Comparison of ENCODE assay signal across 14 cellular contexts in genomic region chr12:70246580-70246979, GRCh38. TPM values are rescaled to one million over a fixed set of nuclear protein-coding genes. Genes with fewer than 3 reads are reported as not detected.
DNase-seq lines count a peak whose midpoint lies in the region; ATAC-seq, FAIRE-seq and TF ChIP-seq lines count a peak whose summit lies in the region.
"Had no signal": no experiment of that assay in that cellular context is flagged by ENCODE, and none has a peak within 500 bp of the region (broad histone marks: within the 10 kb centered on the region; RNA-seq: fewer than 3 reads in every experiment).

No MANE protein-coding gene starts in this region.

- peaks cover 57% of the 10 kb centered on the region for H3K4me1 Mint-ChIP-seq in T-helper 17 cell

- in situ Hi-C loops in HepG2 (cut with HindIII; ENCODE audit: extremely low pct_ligation_motif_present, low pct_unique_long_range_greater_than_20kb), result no loop called here

- H3K4me3 ChIP-seq in HepG2 (replicated peaks in 1 of 3; ENCODE audit: insufficient read depth in 1 of 3, low read depth in 2 of 3, low read length in 3 of 3) (no peak overlapping the region), right lobe of liver (no peak overlapping the region), tibial artery (no peak overlapping the region), upper lobe of right lung (no peak overlapping the region)
- H3K4me3 ChIP-seq: MG63 had no signal

- no peak overlapping the region for H3K4me3 Mint-ChIP-seq in T-helper 17 cell
- H3K4me3 Mint-ChIP-seq: activated CD4-positive, alpha-beta T cell treated with anti-CD3 and anti-CD28 coated beads, Interleukin-2, amount 10 ng/mL, durations not matched to agents 7 days and 5 days; B cell had no signal

- H3K4me2 ChIP-seq in HepG2 (ENCODE audit: low read depth, low read length), result peak overlapping the region; percentile 79

- TF ChIP-seq RAD21 in HepG2 (CRISPR knock-in tag; IDR thresholded peaks at IDR 0.05), result no peak

- CTCF ChIA-PET in HepG2 (lab: Yijun Ruan, JAX; ENCODE audit: low intra/inter-chr PET ratio, low total read pairs), result no interaction called here

- H3K4me1 ChIP-seq in HepG2 (ENCODE audit: insufficient read depth, low read length), result peaks cover 73% of the 10 kb centered on the region
- peaks cover 0 to 36% (median 13%) of the 10 kb centered on the region in 4 donors for H3K4me1 ChIP-seq in right lobe of liver
- H3K4me1 ChIP-seq in tibial artery, result peaks cover 0 to 78% (median 26%) of the 10 kb centered on the region in 4 donors
- peaks cover 51% of the 10 kb centered on the region for H3K4me1 ChIP-seq in upper lobe of right lung

- H3K36me3 Mint-ChIP-seq in T-helper 17 cell (ENCODE audit: low read depth), result peaks cover 9% of the 10 kb centered on the region

- no peak overlapping the region for H3K9ac ChIP-seq in HepG2 (ENCODE audit: insufficient read depth, low read depth, low read length)

- intact Hi-C loops in HepG2 (cut with micrococcal nuclease; ENCODE audit: unreplicated experiment), result loop anchor here (10.0 kb wide), 2 partner anchors 88 to 118 kb away; partner anchors contain the start of gene KCNMB4
- intact Hi-C loops in right lobe of liver (cut with DNase I), result no loop called here
- intact Hi-C loops in tibial artery (cut with DNase I; ENCODE audit: low total_unique reads), result no loop called here
- intact Hi-C loops in upper lobe of right lung (cut with DNase I), result no loop called here

- H3K36me3 ChIP-seq in HepG2 (replicated peaks in 1 of 2; ENCODE audit: control insufficient read depth in 1 of 2, insufficient read depth in 2 of 2, low read length in 2 of 2) (no peaks in the 10 kb centered on the region), right lobe of liver (no peaks in the 10 kb centered on the region), tibial artery (no peaks in the 10 kb centered on the region), upper lobe of right lung (no peaks in the 10 kb centered on the region)

- H2AFZ ChIP-seq in HepG2 (ENCODE audit: low read length), result no peak overlapping the region

- no peaks in the 10 kb centered on the region for H3K9me3 ChIP-seq in HepG2 (ENCODE audit: low read length)
- H3K9me3 ChIP-seq in right lobe of liver, result no peaks in the 10 kb centered on the region
- H3K9me3 ChIP-seq in T-helper 17 cell (ENCODE audit: control insufficient read depth, low read length, poor library complexity, severe bottlenecking), result no peaks in the 10 kb centered on the region
- no peaks in the 10 kb centered on the region for H3K9me3 ChIP-seq in tibial artery
- H3K9me3 ChIP-seq in upper lobe of right lung, result no peaks in the 10 kb centered on the region
- H3K9me3 ChIP-seq: MG63 had no signal

- H3K27me3 Mint-ChIP-seq in T-helper 17 cell, result no peaks in the 10 kb centered on the region
- H3K27me3 Mint-ChIP-seq: activated CD4-positive, alpha-beta T cell treated with anti-CD3 and anti-CD28 coated beads, Interleukin-2, amount 10 ng/mL, durations not matched to agents 7 days and 5 days; B cell had no signal

- peaks cover 53% of the 10 kb centered on the region for H4K20me1 ChIP-seq in HepG2 (ENCODE audit: insufficient read depth, low read length)

- H3K27ac Mint-ChIP-seq in T-helper 17 cell, result peak overlapping the region; percentile 21
- H3K27ac Mint-ChIP-seq: activated CD4-positive, alpha-beta T cell treated with anti-CD3 and anti-CD28 coated beads, Interleukin-2, amount 10 ng/mL, durations not matched to agents 7 days and 5 days; B cell had no signal

- H3K79me2 ChIP-seq in HepG2 (ENCODE audit: insufficient read depth, low read length), result peaks cover 88% of the 10 kb centered on the region

- no peaks in the 10 kb centered on the region; a peak in 1 of 5 replicates for H3K27me3 ChIP-seq in HepG2 (ENCODE audit: control insufficient read depth in 1 of 2, insufficient read depth in 2 of 2, low read length in 2 of 2)
- no peaks in the 10 kb centered on the region for H3K27me3 ChIP-seq in right lobe of liver
- H3K27me3 ChIP-seq in tibial artery, result no peaks in the 10 kb centered on the region
- no peaks in the 10 kb centered on the region for H3K27me3 ChIP-seq in upper lobe of right lung
- H3K27me3 ChIP-seq: MG63 had no signal

- no peak for TF ChIP-seq POLR2A in HepG2 (IDR thresholded peaks at IDR 0.05; ENCODE audit: insufficient read depth in 1 of 2, low read depth in 2 of 2, low read length in 2 of 2)
- no peak for TF ChIP-seq POLR2A in right lobe of liver (IDR thresholded peaks at IDR 0.05)

- no peak for ATAC-seq in HepG2
- ATAC-seq in right lobe of liver, result no peak
- ATAC-seq in T-helper 17 cell, result no peak
- no peak for ATAC-seq in upper lobe of right lung
- no peak for ATAC-seq in HG03571 (IDR thresholded peaks at IDR 0.05; ENCODE audit: unreplicated experiment)

- POLR2A ChIA-PET in HepG2 (lab: Yijun Ruan, JAX), result no interaction called here

- TF ChIP-seq EP300 in HepG2 (IDR thresholded peaks at IDR 0.05; ENCODE audit: low read depth in 2 of 2, low read length in 2 of 2) (no peak), HepG2 (CRISPR knock-in tag; IDR thresholded peaks at IDR 0.05; ENCODE audit: borderline replicate concordance) (no peak)

- TF ChIP-seq CTCF in HepG2 (CRISPR knock-in tag; IDR thresholded peaks at IDR 0.05), result no peak
- no peak for TF ChIP-seq CTCF in right lobe of liver (IDR thresholded peaks at IDR 0.05)
- TF ChIP-seq CTCF in tibial artery (IDR thresholded peaks at IDR 0.05), result no peak
- TF ChIP-seq CTCF in upper lobe of right lung (IDR thresholded peaks at IDR 0.05), result no peak

- no TSS peak for BruUV-seq in HepG2 (replicated peaks; lab: Mats Ljungman, UMichigan)

- DNase-seq in HepG2 (ENCODE audit: low spot score) (no peak), right lobe of liver (no peak), T-helper 17 cell (no peak), hepatic stellate cell (ENCODE audit: low spot score) (peak; percentile 34), tibial artery (no peak), upper lobe of right lung (no peak), NCI-H446 treated with DMSO at 0.1 percent for 48 hours (lab: John Stamatoyannopoulos, UW) (no peak)
- DNase-seq: activated CD4-positive, alpha-beta T cell treated with anti-CD3 and anti-CD28 coated beads, Interleukin-2, amount 10 ng/mL, durations not matched to agents 7 days and 5 days; MG63; NCI-H524; stimulated activated CD4-positive, alpha-beta T cell treated with anti-CD3 and anti-CD28 coated beads, Interleukin-2, amount 100 ng/mL, for 24 hours had no signal

- no peak for FAIRE-seq in HepG2 (lab: Jason Lieb, UNC)
- FAIRE-seq: GM19239 had no signal

- H3K27ac ChIP-seq in HepG2 (ENCODE audit: extremely low read length, insufficient read depth, low read length), result no peak overlapping the region
- no peak overlapping the region for H3K27ac ChIP-seq in right lobe of liver
- H3K27ac ChIP-seq in tibial artery, result peak overlapping the region; percentile 51 to 97
- no peak overlapping the region for H3K27ac ChIP-seq in upper lobe of right lung

TF ChIP-seq in HepG2, 621 proteins besides CTCF, POLR2A, EP300 and RAD21 (continues in another document):
- TF ChIP-seq ZNF207 (IDR thresholded peaks at IDR 0.05; ENCODE audit: borderline replicate concordance), result no peak
- no peak for TF ChIP-seq AGO2 (optimal IDR thresholded peaks at IDR 0.05; ENCODE audit: low read depth, low read length)
- no peak for TF ChIP-seq FUBP1 (CRISPR knock-in tag; IDR thresholded peaks at IDR 0.05; ENCODE audit: borderline replicate concordance)
- TF ChIP-seq ZBTB1 (CRISPR knock-in tag; IDR thresholded peaks at IDR 0.05; ENCODE audit: borderline replicate concordance), result no peak
- TF ChIP-seq FOXP1 (IDR thresholded peaks at IDR 0.05), result no peak
- TF ChIP-seq FOXP1 (CRISPR knock-in tag; IDR thresholded peaks at IDR 0.05), result no peak
- TF ChIP-seq ZNF674 (CRISPR knock-in tag; IDR thresholded peaks at IDR 0.05; ENCODE audit: low read depth), result no peak
- TF ChIP-seq ATF7-NPFF (CRISPR knock-in tag; IDR thresholded peaks at IDR 0.05; ENCODE audit: low read depth), result no peak

RNA-seq across cellular contexts. Expression of gene CNOT2, which starts 3.3 kb away (rescaled TPM):
- total RNA-seq in HepG2 (2016; rRNA removed; fragmentation: Illumina TruSeq; extraction: Trizol), result 76.6 and 82.7 TPM in 2 replicates
- total RNA-seq in HepG2 (2016; cell fraction: cytosol; rRNA removed; fragmentation: Illumina TruSeq; extraction: Trizol; ENCODE audit: low read depth), result 68.2 and 72.3 TPM in 2 replicates
- 73.9 and 86.8 TPM in 2 replicates for total RNA-seq in HepG2 (2016; cell fraction: insoluble cytoplasmic fraction; rRNA removed; fragmentation: Illumina TruSeq; extraction: Trizol)
- total RNA-seq in HepG2 (2016; cell fraction: membrane; rRNA removed; fragmentation: Illumina TruSeq; extraction: Trizol), result 53.9 and 58.2 TPM in 2 replicates
- 158 and 184 TPM in 2 replicates for total RNA-seq in HepG2 (2016; cell fraction: nucleus; rRNA removed; fragmentation: Illumina TruSeq; extraction: Trizol)
- polyA plus RNA-seq in HepG2 (2011; rRNA removed), result 51.3 and 54.5 TPM in 2 replicates
- 34.0 and 55.3 TPM in 2 replicates for polyA plus RNA-seq in HepG2 (2011; cell fraction: cytosol; rRNA removed)
- 73.3 and 75.6 TPM in 2 replicates for polyA plus RNA-seq in HepG2 (2011; cell fraction: nucleus; rRNA removed)
- polyA plus RNA-seq in HepG2 (2012), result 37.1 and 45.5 TPM in 2 replicates
- 6.4 and 7.3 TPM in 2 replicates for polyA plus RNA-seq in HepG2 (2016; cell fraction: cytosol; fragmentation: Illumina TruSeq; extraction: Trizol; ENCODE audit: low read depth)
- 72.4 and 73.7 TPM in 2 replicates for polyA plus RNA-seq in HepG2 (2016; cell fraction: insoluble cytoplasmic fraction; fragmentation: Illumina TruSeq; extraction: Trizol; ENCODE audit: low read depth)
- 14.7 and 15.8 TPM in 2 replicates for polyA plus RNA-seq in HepG2 (2016; cell fraction: membrane; fragmentation: Illumina TruSeq; extraction: Trizol; ENCODE audit: low read depth)
- polyA plus RNA-seq in HepG2 (2016; cell fraction: nucleus; fragmentation: Illumina TruSeq; extraction: Trizol; ENCODE audit: insufficient read depth, low read depth), result 59.6 and 63.3 TPM in 2 replicates
- polyA minus RNA-seq in HepG2 (2011; rRNA and poly(A)+ RNA removed; ENCODE audit: low replicate concordance), result 68.0 and 94.3 TPM in 2 replicates
- 42.0 and 45.0 TPM in 2 replicates for polyA minus RNA-seq in HepG2 (2011; cell fraction: cytosol; rRNA and poly(A)+ RNA removed)
- 432 and 509 TPM in 2 replicates for polyA minus RNA-seq in HepG2 (2011; cell fraction: nucleus; rRNA and poly(A)+ RNA removed)
- 10 to 100 TPM; 24.6 to 65.9 (median 35.4) TPM for total RNA-seq in right lobe of liver
- total RNA-seq in T-helper 17 cell, result 100 to 1,000 TPM; 114 to 120 TPM
- total RNA-seq in upper lobe of right lung, result 71.4 TPM

Comparison
In these comparisons a context has a peak if more than half of its experiments do, and no peak if none do; other contexts are left out.
1. H3K27ac ChIP-seq: peak in tibial artery (2 of 2); none in HepG2 (single experiment), right lobe of liver (0 of 3) and upper lobe of right lung (single experiment).